In genomic region chr12:53071591-53072551, GRCh38 we compare ENCODE assay signal across 10 cellular contexts. TPM values are rescaled to one million over a fixed set of nuclear protein-coding genes. Genes with fewer than 3 reads are reported as not detected.
A peak's percentile ranks its signal among the peaks of the same experiment; 100 is the strongest.
DNase-seq lines count a peak whose midpoint lies in the region; ATAC-seq and TF ChIP-seq lines count a peak whose summit lies in the region.
"Had no signal": no experiment of that assay in that cellular context is flagged by ENCODE, and none has a peak within 500 bp of the region (broad histone marks: within the 10 kb centered on the region; RNA-seq: fewer than 3 reads in every experiment).

No MANE protein-coding gene starts in this region.

- H3K9me3 ChIP-seq in hepatocyte (ENCODE audit: low read depth) (no peaks in the 10 kb centered on the region), gastrocnemius medialis (no peaks in the 10 kb centered on the region)

- H3K27me3 ChIP-seq in HL-60 (ENCODE audit: insufficient read depth, poor library complexity, severe bottlenecking) (no peaks in the 10 kb centered on the region), hepatocyte (no peaks in the 10 kb centered on the region), gastrocnemius medialis (no peaks in the 10 kb centered on the region)

- H3K27ac ChIP-seq in HL-60 (replicated peaks), result peak overlapping the region; percentile 26
- peak overlapping the region; percentile 60 for H3K27ac ChIP-seq in hepatocyte
- peak overlapping the region; percentile 60 to 74 (median 63) for H3K27ac ChIP-seq in gastrocnemius medialis

- H3K36me3 ChIP-seq in hepatocyte (replicated peaks; ENCODE audit: insufficient read depth, low read depth) (no peaks in the 10 kb centered on the region), gastrocnemius medialis (peaks cover 0 to 27% of the 10 kb centered on the region in 2 donors)

- no peaks in the 10 kb centered on the region for H3K9me2 ChIP-seq in hepatocyte (replicated peaks; ENCODE audit: insufficient read depth)

- ATAC-seq in gastrocnemius medialis (peak; percentile 44 to 49), HG03521 (IDR thresholded peaks at IDR 0.05; ENCODE audit: unreplicated experiment) (no peak), GM19023 (IDR thresholded peaks at IDR 0.05; ENCODE audit: unreplicated experiment) (no peak), GM18519 (IDR thresholded peaks at IDR 0.05; ENCODE audit: low FRiP score, unreplicated experiment) (no peak)

- WGBS in hepatocyte (ENCODE audit: low lambda C conversion rate, missing lambda C conversion rate), result 51% methylated on average over 11 of the region's 11 CpGs

- no peak for TF ChIP-seq POLR2A in gastrocnemius medialis (IDR thresholded peaks at IDR 0.05)

- H3K79me2 ChIP-seq in hepatocyte, result no peaks in the 10 kb centered on the region

- no peak overlapping the region for H2AFZ ChIP-seq in hepatocyte

- intact Hi-C loops in gastrocnemius medialis (cut with DNase I; ENCODE audit: low total_unique reads), result no loop called here

- H3K4me3 ChIP-seq in HL-60 (replicated peaks; ENCODE audit: insufficient read depth, low read length) (no peak overlapping the region), astrocyte of the cerebellum (ENCODE audit: low read depth, low read length) (no peak overlapping the region), hepatocyte (no peak overlapping the region), gastrocnemius medialis (no peak overlapping the region)

- H3K4me1 ChIP-seq in hepatocyte (ENCODE audit: insufficient read depth), result peaks cover 12% of the 10 kb centered on the region
- peaks cover 12 to 20% of the 10 kb centered on the region in 2 donors for H3K4me1 ChIP-seq in gastrocnemius medialis

- TF ChIP-seq CTCF in HL-60 (IDR thresholded peaks at IDR 0.05; ENCODE audit: insufficient read depth, low read length), result no peak
- peak; percentile 46 for TF ChIP-seq CTCF in astrocyte of the cerebellum (IDR thresholded peaks at IDR 0.05; ENCODE audit: low read depth, low read length, missing control alignments)
- TF ChIP-seq CTCF in hepatocyte (IDR thresholded peaks at IDR 0.05; ENCODE audit: poor library complexity), result no peak
- TF ChIP-seq CTCF in gastrocnemius medialis (IDR thresholded peaks at IDR 0.05 in 4 of 5, conservative IDR thresholded peaks at IDR 0.05 in 1 of 5), result no peak

- in situ Hi-C loops in astrocyte of the cerebellum (cut with HindIII; ENCODE audit: low sequenced_read_pairs) (loop anchor here (10.0 kb wide), 1 partner anchor 123 kb away; no protein-coding TSS in a partner anchor), gastrocnemius medialis (cut with MboI; ENCODE audit: low sequenced_read_pairs in 4 of 4) (loop anchor here in 1 of 4 donors (25.0 kb wide), 1 partner anchor 115 kb away; the partner anchor contains the start of genes CSAD and ZNF740)

- H3K4me2 ChIP-seq in hepatocyte, result peak overlapping the region; percentile 19

- H4K20me1 ChIP-seq in hepatocyte (ENCODE audit: insufficient read depth, poor library complexity, severe bottlenecking), result no peaks in the 10 kb centered on the region

- no peak for DNase-seq in HL-60 (ENCODE audit: low read depth in 1 of 2, low spot score in 1 of 2)
- no peak for DNase-seq in astrocyte of the cerebellum (ENCODE audit: low read depth)
- DNase-seq in hepatocyte (ENCODE audit: low spot score), result peak; percentile 49
- peak in 1 of 2 donors; percentile 74 for DNase-seq in gastrocnemius medialis
- DNase-seq in NOMO-1 treated with DMSO at 0.1 percent for 48 hours (lab: John Stamatoyannopoulos, UW; ENCODE audit: unreplicated experiment), result no peak
- DNase-seq: activated naive CD4-positive, alpha-beta T cell treated with anti-CD3 and anti-CD28 coated beads, Interleukin-2, amount 10 ng/mL, durations not matched to agents 7 days and 5 days had no signal

RNA-seq across cellular contexts. Expression of gene SPRYD3, which starts 7.3 kb away (rescaled TPM):
- total RNA-seq in hepatocyte, result 19.3 and 20.9 TPM in 2 replicates
- 24.6 and 25.8 TPM in 2 replicates for polyA plus RNA-seq in hepatocyte
- total RNA-seq in gastrocnemius medialis, result 10 to 100 TPM; 15.9 to 29.5 (median 25.5) TPM

RNA-seq across cellular contexts. Expression of gene TNS2, which starts 22.0 kb away (rescaled TPM):
- total RNA-seq in hepatocyte, result 15.9 and 16.9 TPM in 2 replicates
- 32.2 and 41.8 TPM in 2 replicates for polyA plus RNA-seq in hepatocyte
- total RNA-seq in gastrocnemius medialis, result 100 to 1,000 TPM in 1 of 4 donors, 10 to 100 TPM in 3; 74.4 to 114 (median 91.9) TPM

RNA-seq across cellular contexts. Expression of gene IGFBP6, which starts 25.6 kb away (rescaled TPM):
- total RNA-seq in hepatocyte (21.8 and 25.1 TPM in 2 replicates), gastrocnemius medialis (100 to 1,000 TPM in 1 of 4 donors, 10 to 100 TPM in 3; 67.3 to 143 (median 77.4) TPM)
- 81.2 and 86.0 TPM in 2 replicates for polyA plus RNA-seq in hepatocyte
- polyA plus RNA-seq: neural cell had no signal

RNA-seq across cellular contexts. Expression of gene SOAT2, which starts 31.4 kb away (rescaled TPM):
- total RNA-seq in hepatocyte, result 18.9 and 21.8 TPM in 2 replicates
- 28.9 and 29.4 TPM in 2 replicates for polyA plus RNA-seq in hepatocyte
- not detected for total RNA-seq in gastrocnemius medialis
- polyA plus RNA-seq: neural cell had no signal

Comparison
In these comparisons a context has a peak if more than half of its experiments do, and no peak if none do; other contexts are left out.
1. ATAC-seq: peak in gastrocnemius medialis (2 of 2); none in HG03521 (single experiment), GM19023 (single experiment) and GM18519 (single experiment).
2. Peak in every context shown above with its lines, with median percentiles within 50 percentile points of each other: H3K27ac ChIP-seq.